9 cellular contexts compared by ENCODE assay signal in the genomic region with DNA sequence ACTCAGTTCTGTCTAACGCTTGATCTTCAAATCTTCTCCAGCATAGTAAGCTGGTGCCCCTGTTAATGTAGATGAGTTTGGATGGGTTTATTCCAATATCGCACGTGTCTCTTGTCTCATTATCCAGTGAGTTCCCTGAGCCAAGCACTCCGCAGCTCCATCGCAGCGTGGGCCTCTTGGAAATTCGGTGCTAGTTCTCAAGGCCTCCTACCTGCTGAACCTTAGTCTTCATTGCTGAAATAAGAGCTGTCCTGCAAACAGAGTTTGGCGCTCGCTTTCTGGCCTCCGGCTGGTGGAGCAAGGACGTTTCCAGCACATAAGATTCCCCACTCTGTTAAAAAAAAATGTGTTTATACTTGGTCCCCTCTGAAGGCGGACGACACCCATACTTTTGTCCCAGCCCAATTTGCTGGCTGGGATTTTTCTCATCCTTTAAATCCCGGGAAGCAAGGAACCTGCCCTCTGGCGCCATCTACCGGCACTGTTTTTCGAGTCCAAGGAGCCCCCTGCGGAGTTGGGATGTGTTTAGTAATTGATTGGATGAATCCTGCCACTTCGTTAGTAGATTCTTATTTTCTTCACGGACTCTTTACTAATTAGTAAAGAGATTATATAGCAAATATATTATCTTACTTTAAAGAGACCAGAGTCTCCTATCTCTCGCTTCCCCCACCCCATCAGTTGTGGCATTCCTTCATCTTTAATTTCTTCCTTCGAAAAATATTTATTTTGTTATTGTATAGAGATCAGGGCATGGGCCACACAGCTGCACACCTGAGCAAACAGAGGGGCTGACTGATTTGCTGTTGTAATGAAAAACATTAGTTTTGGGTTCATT. TPM values are rescaled to one million over a fixed set of nuclear protein-coding genes. Genes with fewer than 3 reads are reported as not detected.
DNase-seq lines count a peak whose midpoint lies in the region; ATAC-seq and TF ChIP-seq lines count a peak whose summit lies in the region.
"Had no signal": no experiment of that assay in that cellular context is flagged by ENCODE, and none has a peak within 500 bp of the region (broad histone marks: within the 10 kb centered on the region; RNA-seq: fewer than 3 reads in every experiment).

No MANE protein-coding gene starts in this region.

- intact Hi-C loops in Calu3 (cut with micrococcal nuclease; ENCODE audit: unreplicated experiment): loop anchor here (1.0 kb wide), 2 partner anchors 30 to 253 kb away; no protein-coding TSS in a partner anchor
- intact Hi-C loops in left colon (cut with DNase I, micrococcal nuclease): no loop called here

- peak; percentile 81 for DNase-seq in Calu3
- DNase-seq in T-helper 9 cell: peak; percentile 51
- DNase-seq in chondrocyte (ENCODE audit: low spot score): no peak
- DNase-seq in left colon: peak; percentile 53 to 88
- DNase-seq in stimulated activated CD8-positive, alpha-beta memory T cell treated with anti-CD3 and anti-CD28 coated beads, Interleukin-4, amount 100 ng/mL, for 24 hours (ENCODE audit: low read depth): peak; percentile 31
- no peak for DNase-seq in SKM-1 (lab: John Stamatoyannopoulos, UW; ENCODE audit: unreplicated experiment)

- CTCF ChIA-PET in Calu3 (lab: Charles Lee): no interaction called here

- peak; percentile 54 for ATAC-seq in left colon
- ATAC-seq in HG02678 (IDR thresholded peaks at IDR 0.05; ENCODE audit: unreplicated experiment): no peak
- ATAC-seq: T-cell had no signal

- H3K36me3 Mint-ChIP-seq in Calu3 (ENCODE audit: insufficient read depth, unreplicated experiment) (no peaks in the 10 kb centered on the region), chondrocyte (ENCODE audit: low read depth) (no peaks in the 10 kb centered on the region)
- H3K36me3 Mint-ChIP-seq: T-cell had no signal

- H3K4me3 Mint-ChIP-seq in Calu3 (ENCODE audit: low read depth, unreplicated experiment) (no peak overlapping the region), chondrocyte (ENCODE audit: unreplicated experiment) (no peak overlapping the region)
- H3K4me3 Mint-ChIP-seq: T-cell had no signal

- H3K4me1 Mint-ChIP-seq in Calu3 (ENCODE audit: low read depth, unreplicated experiment) (peaks cover 24% of the 10 kb centered on the region), chondrocyte (ENCODE audit: low read depth) (peaks cover 38% of the 10 kb centered on the region)

- H3K9me3 Mint-ChIP-seq in Calu3 (ENCODE audit: low read depth, unreplicated experiment) (no peaks in the 10 kb centered on the region), chondrocyte (ENCODE audit: low read depth) (no peaks in the 10 kb centered on the region)
- H3K9me3 Mint-ChIP-seq: T-cell had no signal

- TF ChIP-seq CTCF in Calu3 (IDR thresholded peaks at IDR 0.05; ENCODE audit: unreplicated experiment) (peak; percentile 71), LNCAP (IDR thresholded peaks at IDR 0.05) (peak; percentile 88), chondrocyte (IDR thresholded peaks at IDR 0.05) (peak; percentile 91)

- no peaks in the 10 kb centered on the region for H3K27me3 Mint-ChIP-seq in Calu3 (ENCODE audit: unreplicated experiment)
- H3K27me3 Mint-ChIP-seq in chondrocyte (ENCODE audit: low read depth): no peaks in the 10 kb centered on the region

- no TSS peak for BruUV-seq in Calu3 (replicated peaks; lab: Mats Ljungman, UMichigan)

- H3K27ac Mint-ChIP-seq in Calu3 (ENCODE audit: unreplicated experiment) (no peak overlapping the region), chondrocyte (ENCODE audit: unreplicated experiment) (no peak overlapping the region)
- H3K27ac Mint-ChIP-seq: T-cell had no signal

RNA-seq across cellular contexts. Expression of gene JUN, which starts 14.7 kb away (rescaled TPM):
- total RNA-seq in Calu3 (2022): 76.5 and 89.3 TPM in 2 replicates
- 74.9 to 98.8 TPM (median 92.3 TPM) in 3 replicates for total RNA-seq in chondrocyte
- total RNA-seq in left colon: 100 to 1,000 TPM; 184 to 199 TPM

Comparison
In these comparisons a context has a peak if more than half of its experiments do, and no peak if none do; other contexts are left out.
1. DNase-seq: peak in Calu3 (single experiment), T-helper 9 cell (single experiment), left colon (2 of 2) and stimulated activated CD8-positive, alpha-beta memory T cell treated with anti-CD3 and anti-CD28 coated beads, Interleukin-4, amount 100 ng/mL, for 24 hours (single experiment); none in chondrocyte (single experiment) and SKM-1 (single experiment).
2. Peak in every context shown above with its lines, with median percentiles within 50 percentile points of each other: CTCF ChIP-seq.